ENCODE assay signal across 12 cellular contexts in genomic region chr12:104985206-104985605, GRCh38. TPM values are rescaled to one million over a fixed set of nuclear protein-coding genes. Genes with fewer than 3 reads are reported as not detected.
DNase-seq lines count a peak whose midpoint lies in the region; ATAC-seq and TF ChIP-seq lines count a peak whose summit lies in the region.
"Had no signal": no experiment of that assay in that cellular context is flagged by ENCODE, and none has a peak within 500 bp of the region (broad histone marks: within the 10 kb centered on the region; RNA-seq: fewer than 3 reads in every experiment).

No MANE protein-coding gene starts in this region.

- peaks cover 30% of the 10 kb centered on the region for H3K4me1 Mint-ChIP-seq in activated naive CD4-positive, alpha-beta T cell treated with anti-CD3 and anti-CD28 coated beads, Interleukin-2, amount 10 ng/mL, durations not matched to agents 7 days and 5 days

- H3K27ac Mint-ChIP-seq in activated naive CD4-positive, alpha-beta T cell treated with anti-CD3 and anti-CD28 coated beads, Interleukin-2, amount 10 ng/mL, durations not matched to agents 7 days and 5 days: no peak overlapping the region

- no peak for DNase-seq in activated naive CD4-positive, alpha-beta T cell treated with anti-CD3 and anti-CD28 coated beads, Interleukin-2, amount 10 ng/mL, durations not matched to agents 7 days and 5 days
- DNase-seq in activated naive CD4-positive, alpha-beta T cell (lab: John Stamatoyannopoulos, UW): no peak
- no peak for DNase-seq in coronary artery (ENCODE audit: low spot score)
- DNase-seq in lower lobe of right lung: no peak
- DNase-seq in brain microvascular endothelial cell: no peak
- DNase-seq in stimulated activated CD4-positive, alpha-beta T cell treated with anti-CD3 and anti-CD28 coated beads, Interleukin-4, amount 100 ng/mL, for 1 hour: no peak
- DNase-seq: activated gamma-delta T cell; midbrain; stimulated activated CD4-positive, alpha-beta T cell treated with anti-CD3 and anti-CD28 coated beads, Interleukin-2, amount 100 ng/mL, for 24 hours had no signal

- H3K9ac ChIP-seq in OCI-LY3 (ENCODE audit: low read length): peak overlapping the region; percentile 83; the same call in 1 of the 2 replicates
- H3K9ac ChIP-seq in subcutaneous abdominal adipose tissue (ENCODE audit: low read length in 5 of 5): no peak overlapping the region

- TF ChIP-seq CTCF in OCI-LY3 (IDR thresholded peaks at IDR 0.05; ENCODE audit: low read depth, low read length) (peak; percentile 45), coronary artery (IDR thresholded peaks at IDR 0.05) (no peak), lower lobe of right lung (IDR thresholded peaks at IDR 0.05) (no peak), brain microvascular endothelial cell (IDR thresholded peaks at IDR 0.05; ENCODE audit: low read depth, low read length, missing control alignments) (no peak)

- H3K79me2 ChIP-seq in OCI-LY3 (ENCODE audit: low read length): peaks cover 40% of the 10 kb centered on the region

- H3K9me3 Mint-ChIP-seq in activated naive CD4-positive, alpha-beta T cell treated with anti-CD3 and anti-CD28 coated beads, Interleukin-2, amount 10 ng/mL, durations not matched to agents 7 days and 5 days: peaks cover 3% of the 10 kb centered on the region

- ATAC-seq in lower lobe of right lung: no peak

- H3K4me3 ChIP-seq in OCI-LY3 (ENCODE audit: low read length) (peak overlapping the region; percentile 99), coronary artery (peak overlapping the region; percentile 82), subcutaneous abdominal adipose tissue (ENCODE audit: low read depth in 1 of 5, low read length in 5 of 5) (peak overlapping the region in 3 of 5 donors; percentile 68 to 97 (median 84)), lower lobe of right lung (no peak overlapping the region), brain microvascular endothelial cell (ENCODE audit: low read depth, low read length) (no peak overlapping the region)

- peak overlapping the region; percentile 79 for H3K4me3 Mint-ChIP-seq in activated naive CD4-positive, alpha-beta T cell treated with anti-CD3 and anti-CD28 coated beads, Interleukin-2, amount 10 ng/mL, durations not matched to agents 7 days and 5 days

- intact Hi-C loops in lower lobe of right lung (cut with DNase I): no loop called here

- no peaks in the 10 kb centered on the region for H4K20me1 ChIP-seq in OCI-LY3 (ENCODE audit: insufficient read depth, low read length)

- H3K27me3 ChIP-seq in OCI-LY3 (ENCODE audit: low read depth, low read length) (no peaks in the 10 kb centered on the region), subcutaneous abdominal adipose tissue (ENCODE audit: control insufficient read depth in 5 of 5, insufficient read depth in 4 of 5, low read length in 5 of 5) (no peaks in the 10 kb centered on the region), lower lobe of right lung (ENCODE audit: low read depth) (no peaks in the 10 kb centered on the region), brain microvascular endothelial cell (replicated peaks) (no peaks in the 10 kb centered on the region)

- H3K27ac ChIP-seq in OCI-LY3 (ENCODE audit: low read length) (no peak overlapping the region), coronary artery (no peak overlapping the region), subcutaneous abdominal adipose tissue (ENCODE audit: low read depth, low read length) (peak overlapping the region; percentile 73), lower lobe of right lung (no peak overlapping the region), brain microvascular endothelial cell (no peak overlapping the region)
- H3K27ac ChIP-seq: SK-N-MC had no signal

- no peaks in the 10 kb centered on the region for H3K9me3 ChIP-seq in OCI-LY3 (ENCODE audit: insufficient read depth, low read length)
- no peaks in the 10 kb centered on the region for H3K9me3 ChIP-seq in subcutaneous abdominal adipose tissue (ENCODE audit: control insufficient read depth in 5 of 5, low read length in 5 of 5)
- no peaks in the 10 kb centered on the region for H3K9me3 ChIP-seq in lower lobe of right lung

- CTCF ChIA-PET in activated naive CD4-positive, alpha-beta T cell treated with anti-CD3 and anti-CD28 coated beads, Interleukin-2, amount 10 ng/mL, durations not matched to agents 7 days and 5 days (lab: Charles Lee): no interaction called here

- H3K36me3 Mint-ChIP-seq in activated naive CD4-positive, alpha-beta T cell treated with anti-CD3 and anti-CD28 coated beads, Interleukin-2, amount 10 ng/mL, durations not matched to agents 7 days and 5 days: peaks cover 15% of the 10 kb centered on the region

- peak overlapping the region; percentile 57 for H2AFZ ChIP-seq in OCI-LY3 (ENCODE audit: low read depth, low read length)

- H3K4me1 ChIP-seq in OCI-LY3 (ENCODE audit: low read length) (peaks cover 19% of the 10 kb centered on the region), subcutaneous abdominal adipose tissue (ENCODE audit: control insufficient read depth in 5 of 5, insufficient read depth in 5 of 5, low read length in 5 of 5) (peaks cover 0 to 25% (median 21%) of the 10 kb centered on the region in 5 donors), lower lobe of right lung (peaks cover 21% of the 10 kb centered on the region)

- peaks cover 5% of the 10 kb centered on the region for H3K27me3 Mint-ChIP-seq in activated naive CD4-positive, alpha-beta T cell treated with anti-CD3 and anti-CD28 coated beads, Interleukin-2, amount 10 ng/mL, durations not matched to agents 7 days and 5 days

- in situ Hi-C loops in brain microvascular endothelial cell (cut with HindIII; ENCODE audit: low pct_ligation_motif_present, low sequenced_read_pairs): no loop called here

- H3K36me3 ChIP-seq in OCI-LY3 (replicated peaks; ENCODE audit: low read depth, low read length) (peaks cover 26% of the 10 kb centered on the region), subcutaneous abdominal adipose tissue (ENCODE audit: control insufficient read depth in 5 of 5, insufficient read depth in 5 of 5, low read length in 5 of 5) (peaks cover 0 to 16% (median 5%) of the 10 kb centered on the region in 5 donors), lower lobe of right lung (no peaks in the 10 kb centered on the region), brain microvascular endothelial cell (replicated peaks) (no peaks in the 10 kb centered on the region)

- H3K4me2 ChIP-seq in OCI-LY3 (ENCODE audit: low read length): peak overlapping the region; percentile 96

RNA-seq across cellular contexts. Expression of gene NOPCHAP1, which starts 0.9 kb away (rescaled TPM):
- total RNA-seq in lower lobe of right lung: 11.7 TPM

RNA-seq across cellular contexts. Expression of gene SLC41A2, which starts 27.1 kb away (rescaled TPM):
- 24.8 TPM for total RNA-seq in lower lobe of right lung

Comparison
In these comparisons a context has a peak if more than half of its experiments do, and no peak if none do; other contexts are left out.
1. H3K4me3 ChIP-seq: peak in OCI-LY3 (single experiment), coronary artery (single experiment) and subcutaneous abdominal adipose tissue (3 of 5); none in lower lobe of right lung (single experiment) and brain microvascular endothelial cell (single experiment).